In the genomic region with DNA sequence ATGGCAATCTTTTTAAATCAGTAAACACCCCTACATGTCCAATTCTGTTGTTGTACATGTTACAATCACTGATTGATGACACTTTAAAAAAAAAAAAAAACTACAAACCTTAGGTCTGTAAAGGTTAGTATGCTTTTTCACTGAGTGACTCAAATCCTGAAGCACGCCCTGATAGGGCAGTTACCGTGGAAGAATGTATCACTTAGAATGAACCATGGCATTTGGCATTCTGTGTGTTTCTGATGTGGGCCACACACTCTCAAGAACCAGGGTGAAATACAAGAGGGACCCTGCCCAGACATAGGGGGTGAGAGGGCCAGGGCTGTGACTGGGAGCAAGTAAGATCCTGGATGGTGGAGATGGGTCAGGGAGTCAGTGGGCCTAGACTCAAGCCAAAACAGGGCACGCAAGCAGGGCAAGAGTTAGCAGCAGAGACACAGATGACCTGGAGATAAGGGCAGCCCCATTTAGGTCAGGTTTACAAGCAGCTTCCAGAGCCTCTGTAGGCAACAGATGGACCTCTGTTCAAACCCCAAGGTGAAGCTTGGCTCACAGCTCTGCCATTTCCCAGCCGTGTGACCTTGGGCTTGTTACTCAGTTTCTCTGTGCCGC, we compare ENCODE assay signal across 15 cellular contexts. TPM values are rescaled to one million over a fixed set of nuclear protein-coding genes. Genes with fewer than 3 reads are reported as not detected.
DNase-seq lines count a peak whose midpoint lies in the region; ATAC-seq and TF ChIP-seq lines count a peak whose summit lies in the region.
"Had no signal": no experiment of that assay in that cellular context is flagged by ENCODE, and none has a peak within 500 bp of the region (broad histone marks: within the 10 kb centered on the region; RNA-seq: fewer than 3 reads in every experiment).

No MANE protein-coding gene starts in this region.

- intact Hi-C loops in activated T-helper 1 cell treated with anti-CD3 and anti-CD28 coated beads, Interleukin-12 subunit alpha, Interleukin-12 subunit beta, Interleukin-2, Interleukin-4 antibody, amounts not matched to agents 30 ng/mL and 10 ng/mL and 1 ng/mL, durations not matched to agents 14 hours and 24 hours and 36 hours (cut with micrococcal nuclease): loop anchor here (2.0 to 10.0 kb wide), 6 partner anchors 119 to 993 kb away; a partner anchor contains a TSS

- no peaks in the 10 kb centered on the region for H3K9me3 Mint-ChIP-seq in CD4-positive, CD25-positive, alpha-beta regulatory T cell
- H3K9me3 Mint-ChIP-seq in GM23338 (peaks cover 9% of the 10 kb centered on the region; the same call in 1 of the 3 replicates), neural progenitor cell (no peaks in the 10 kb centered on the region)
- H3K9me3 Mint-ChIP-seq in activated T-helper 1 cell treated with anti-CD3 and anti-CD28 coated beads, Interleukin-12 subunit alpha, Interleukin-12 subunit beta, Interleukin-2, Interleukin-4 antibody, amounts not matched to agents 30 ng/mL and 10 ng/mL and 1 ng/mL, durations not matched to agents 14 hours and 24 hours and 36 hours: no peaks in the 10 kb centered on the region

- H3K9ac ChIP-seq in mesenchymal stem cell (ENCODE audit: low read length): no peak overlapping the region
- no peak overlapping the region for H3K9ac ChIP-seq in neural progenitor cell

- peak overlapping the region; percentile 40 for H4K8ac ChIP-seq in mesenchymal stem cell (ENCODE audit: low read length)

- H3K4me2 ChIP-seq in GM23338 (no peak overlapping the region), mesenchymal stem cell (ENCODE audit: low read length, poor library complexity, severe bottlenecking) (no peak overlapping the region), neural progenitor cell (no peak overlapping the region)

- peak overlapping the region in 1 of 2 experiments; percentile 49 for H3K14ac ChIP-seq in mesenchymal stem cell (ENCODE audit: low read length in 2 of 2)

- H3F3A ChIP-seq in GM23338 (replicated peaks; ENCODE audit: low read depth) (no peaks in the 10 kb centered on the region), neural progenitor cell (ENCODE audit: low read depth) (no peaks in the 10 kb centered on the region)

- no peaks in the 10 kb centered on the region for H3K27me3 ChIP-seq in CD4-positive, CD25-positive, alpha-beta regulatory T cell (ENCODE audit: control insufficient read depth, insufficient read depth, low read length)
- H3K27me3 ChIP-seq in GM23338 (ENCODE audit: insufficient read depth) (no peaks in the 10 kb centered on the region), mesenchymal stem cell (ENCODE audit: control insufficient read depth in 1 of 2, insufficient read depth in 1 of 2, low read length in 2 of 2) (peaks cover 0 to 25% of the 10 kb centered on the region in 2 experiments), neural progenitor cell (no peaks in the 10 kb centered on the region)

- peak overlapping the region; percentile 39 for H2BK120ac ChIP-seq in mesenchymal stem cell (ENCODE audit: low read depth, low read length)

- no peak overlapping the region for H2BK5ac ChIP-seq in mesenchymal stem cell (ENCODE audit: low read depth, low read length, poor library complexity, severe bottlenecking)

- peak overlapping the region; percentile 97 to 99 (median 97) for H3K27ac Mint-ChIP-seq in CD4-positive, CD25-positive, alpha-beta regulatory T cell
- H3K27ac Mint-ChIP-seq in GM23338 (no peak overlapping the region), neural progenitor cell (no peak overlapping the region)
- H3K27ac Mint-ChIP-seq in activated T-helper 1 cell treated with anti-CD3 and anti-CD28 coated beads, Interleukin-12 subunit alpha, Interleukin-12 subunit beta, Interleukin-2, Interleukin-4 antibody, amounts not matched to agents 30 ng/mL and 10 ng/mL and 1 ng/mL, durations not matched to agents 14 hours and 24 hours and 36 hours: peak overlapping the region; percentile 95

- peak overlapping the region in 2 of 4 donors; percentile 8 to 57 for H3K4me3 Mint-ChIP-seq in CD4-positive, CD25-positive, alpha-beta regulatory T cell
- no peak overlapping the region for H3K4me3 Mint-ChIP-seq in GM23338
- peak overlapping the region; percentile 51 for H3K4me3 Mint-ChIP-seq in activated T-helper 1 cell treated with anti-CD3 and anti-CD28 coated beads, Interleukin-12 subunit alpha, Interleukin-12 subunit beta, Interleukin-2, Interleukin-4 antibody, amounts not matched to agents 30 ng/mL and 10 ng/mL and 1 ng/mL, durations not matched to agents 14 hours and 24 hours and 36 hours
- H3K4me3 Mint-ChIP-seq in neural progenitor cell: no peak overlapping the region

- H2AFZ ChIP-seq in GM23338 (peak overlapping the region; percentile 43; the same call in 1 of the 2 replicates), mesenchymal stem cell (ENCODE audit: low read depth, low read length) (no peak overlapping the region), neural progenitor cell (replicated peaks) (no peak overlapping the region)

- H2AK5ac ChIP-seq in mesenchymal stem cell (ENCODE audit: low read length, severe bottlenecking): peak overlapping the region; percentile 95

- no peaks in the 10 kb centered on the region for H3K36me3 Mint-ChIP-seq in CD4-positive, CD25-positive, alpha-beta regulatory T cell
- H3K36me3 Mint-ChIP-seq in GM23338 (ENCODE audit: low read depth) (peaks cover 12% of the 10 kb centered on the region), neural progenitor cell (no peaks in the 10 kb centered on the region)
- H3K36me3 Mint-ChIP-seq in activated T-helper 1 cell treated with anti-CD3 and anti-CD28 coated beads, Interleukin-12 subunit alpha, Interleukin-12 subunit beta, Interleukin-2, Interleukin-4 antibody, amounts not matched to agents 30 ng/mL and 10 ng/mL and 1 ng/mL, durations not matched to agents 14 hours and 24 hours and 36 hours (ENCODE audit: low read depth): peaks cover 3% of the 10 kb centered on the region

- no peak for DNase-seq in CD4-positive, CD25-positive, alpha-beta regulatory T cell
- DNase-seq in GM23338 (ENCODE audit: low spot score) (no peak), mesenchymal stem cell (no peak), occipital lobe (lab: John Stamatoyannopoulos, UW) (no peak), neural progenitor cell (ENCODE audit: low spot score) (no peak), 8988T (no peak), NCI-H2081 treated with DMSO at 0.1 percent for 48 hours (lab: John Stamatoyannopoulos, UW) (no peak)
- DNase-seq in activated T-helper 1 cell treated with anti-CD3 and anti-CD28 coated beads, Interleukin-12 subunit alpha, Interleukin-12 subunit beta, Interleukin-2, Interleukin-4 antibody, amounts not matched to agents 30 ng/mL and 10 ng/mL and 1 ng/mL, durations not matched to agents 14 hours and 24 hours and 36 hours (ENCODE audit: low spot score): no peak
- DNase-seq: Karpas-422; midbrain; NCI-H2029; Right ventricle myocardium superior; stimulated activated CD4-positive, alpha-beta T cell treated with anti-CD3 and anti-CD28 coated beads, Interleukin-2, amount 100 ng/mL, for 24 hours had no signal

- 91% methylated on average over 5 of the region's 5 CpGs for WGBS in mesenchymal stem cell

- peak overlapping the region in 1 of 2 experiments; percentile 29 for H2BK12ac ChIP-seq in mesenchymal stem cell (ENCODE audit: low read length in 2 of 2)

- no peaks in the 10 kb centered on the region for H3K79me1 ChIP-seq in mesenchymal stem cell (replicated peaks; ENCODE audit: low read length, poor library complexity, severe bottlenecking)

- H3K4me1 ChIP-seq in CD4-positive, CD25-positive, alpha-beta regulatory T cell (ENCODE audit: control insufficient read depth, insufficient read depth, low read length, poor library complexity, severe bottlenecking): peaks cover 59% of the 10 kb centered on the region
- H3K4me1 ChIP-seq in GM23338 (ENCODE audit: insufficient read depth): peaks cover 10% of the 10 kb centered on the region
- H3K4me1 ChIP-seq in mesenchymal stem cell (ENCODE audit: control insufficient read depth, insufficient read depth, low read depth, low read length): peaks cover 29% of the 10 kb centered on the region
- H3K4me1 ChIP-seq in neural progenitor cell: no peaks in the 10 kb centered on the region

- peak overlapping the region; percentile 85 for H3K27ac ChIP-seq in CD4-positive, CD25-positive, alpha-beta regulatory T cell (ENCODE audit: insufficient read depth, low read length, poor library complexity, severe bottlenecking)
- H3K27ac ChIP-seq in GM23338 (ENCODE audit: low read depth) (no peak overlapping the region), mesenchymal stem cell (ENCODE audit: low read length, poor library complexity, severe bottlenecking) (peak overlapping the region; percentile 6), neural progenitor cell (no peak overlapping the region)

- H3K4ac ChIP-seq in mesenchymal stem cell (ENCODE audit: low read depth in 1 of 2, low read length in 2 of 2): peak overlapping the region in 1 of 2 experiments; percentile 41

- no peaks in the 10 kb centered on the region for H3K79me2 ChIP-seq in GM23338 (replicated peaks; ENCODE audit: insufficient read depth)
- H3K79me2 ChIP-seq in neural progenitor cell (ENCODE audit: low read depth): no peaks in the 10 kb centered on the region

- no peaks in the 10 kb centered on the region; the same call in 1 of the 2 replicates for H3K9me2 ChIP-seq in GM23338 (ENCODE audit: insufficient read depth)

- H4K91ac ChIP-seq in mesenchymal stem cell (ENCODE audit: low read length): peak overlapping the region; percentile 35

- H3K18ac ChIP-seq in mesenchymal stem cell (ENCODE audit: low read depth in 1 of 2, low read length in 2 of 2): peak overlapping the region in 1 of 2 experiments; percentile 17

- no peak for ATAC-seq in CD4-positive, CD25-positive, alpha-beta regulatory T cell (ENCODE audit: low read depth in 2 of 2)
- no peak for ATAC-seq in GM23338

- peaks cover 6 to 59% (median 38%) of the 10 kb centered on the region in 4 donors for H3K4me1 Mint-ChIP-seq in CD4-positive, CD25-positive, alpha-beta regulatory T cell
- H3K4me1 Mint-ChIP-seq in GM23338 (peaks cover 38% of the 10 kb centered on the region), neural progenitor cell (peaks cover 33% of the 10 kb centered on the region)
- H3K4me1 Mint-ChIP-seq in activated T-helper 1 cell treated with anti-CD3 and anti-CD28 coated beads, Interleukin-12 subunit alpha, Interleukin-12 subunit beta, Interleukin-2, Interleukin-4 antibody, amounts not matched to agents 30 ng/mL and 10 ng/mL and 1 ng/mL, durations not matched to agents 14 hours and 24 hours and 36 hours (ENCODE audit: low read depth): peaks cover 78% of the 10 kb centered on the region

- TF ChIP-seq CTCF in GM23338 (conservative IDR thresholded peaks at IDR 0.05; ENCODE audit: low read depth in 2 of 2): no peak
- no peak for TF ChIP-seq CTCF in neural progenitor cell (IDR thresholded peaks at IDR 0.05)

- no peaks in the 10 kb centered on the region for H3K9me3 ChIP-seq in CD4-positive, CD25-positive, alpha-beta regulatory T cell (ENCODE audit: control insufficient read depth in 2 of 2, low read length in 2 of 2)
- H3K9me3 ChIP-seq in mesenchymal stem cell (ENCODE audit: control insufficient read depth, low read length): no peaks in the 10 kb centered on the region
- no peaks in the 10 kb centered on the region for H3K9me3 ChIP-seq in neural progenitor cell (ENCODE audit: low read depth)

- H4K20me1 ChIP-seq in GM23338 (replicated peaks; ENCODE audit: insufficient read depth): no peaks in the 10 kb centered on the region
- H4K20me1 ChIP-seq in neural progenitor cell (ENCODE audit: low read depth): no peaks in the 10 kb centered on the region

- no peak overlapping the region for H3K23ac ChIP-seq in mesenchymal stem cell (ENCODE audit: low read length in 2 of 2)

- no peaks in the 10 kb centered on the region for H3K36me3 ChIP-seq in CD4-positive, CD25-positive, alpha-beta regulatory T cell (ENCODE audit: control insufficient read depth, insufficient read depth, low read length)
- H3K36me3 ChIP-seq in GM23338 (ENCODE audit: insufficient read depth) (no peaks in the 10 kb centered on the region), mesenchymal stem cell (ENCODE audit: control insufficient read depth in 1 of 2, insufficient read depth in 2 of 2, low read depth in 1 of 2, low read length in 2 of 2) (no peaks in the 10 kb centered on the region), neural progenitor cell (no peaks in the 10 kb centered on the region)

- no peak overlapping the region for H2BK15ac ChIP-seq in mesenchymal stem cell (ENCODE audit: low read depth, poor library complexity, severe bottlenecking)

- H3K4me3 ChIP-seq in CD4-positive, CD25-positive, alpha-beta regulatory T cell (ENCODE audit: low read depth, low read length): peak overlapping the region; percentile 14
- H3K4me3 ChIP-seq in GM23338 (no peak overlapping the region), mesenchymal stem cell (ENCODE audit: insufficient read depth in 1 of 2, low read depth in 1 of 2, low read length in 2 of 2) (no peak overlapping the region), neural progenitor cell (no peak overlapping the region)

- H3K27me3 Mint-ChIP-seq in CD4-positive, CD25-positive, alpha-beta regulatory T cell: no peaks in the 10 kb centered on the region
- H3K27me3 Mint-ChIP-seq in GM23338 (ENCODE audit: insufficient read depth, low read depth, poor library complexity): peaks cover 19% of the 10 kb centered on the region
- no peaks in the 10 kb centered on the region for H3K27me3 Mint-ChIP-seq in activated T-helper 1 cell treated with anti-CD3 and anti-CD28 coated beads, Interleukin-12 subunit alpha, Interleukin-12 subunit beta, Interleukin-2, Interleukin-4 antibody, amounts not matched to agents 30 ng/mL and 10 ng/mL and 1 ng/mL, durations not matched to agents 14 hours and 24 hours and 36 hours (ENCODE audit: insufficient read depth)
- H3K27me3 Mint-ChIP-seq in neural progenitor cell (ENCODE audit: insufficient read depth, low read depth): peaks cover 13% of the 10 kb centered on the region

RNA-seq across cellular contexts. Expression of a gene that starts 47.6 kb away (rescaled TPM):
- total RNA-seq in CD4-positive, CD25-positive, alpha-beta regulatory T cell: not detected
- not detected for polyA plus RNA-seq in CD4-positive, CD25-positive, alpha-beta regulatory T cell
- total RNA-seq in GM23338 (2014; rRNA removed; shearing (Covaris generic)): 1.2 TPM in 1 of 2 replicates, not detected in the other
- polyA plus RNA-seq in GM23338 (2016; fragmentation: Nextera tagmentation; extraction: Ambion mirVana): 0.27 and 0.49 TPM in 2 replicates
- total RNA-seq in activated T-helper 1 cell treated with anti-CD3 and anti-CD28 coated beads, Interleukin-12 subunit alpha, Interleukin-12 subunit beta, Interleukin-2, Interleukin-4 antibody, amounts not matched to agents 30 ng/mL and 10 ng/mL and 1 ng/mL, durations not matched to agents 14 hours and 24 hours and 36 hours: not detected in 2 replicates
- polyA plus RNA-seq in mesenchymal stem cell (2013, experiment 1 of 2): not detected
- not detected for polyA plus RNA-seq in mesenchymal stem cell (2013, experiment 2 of 2)
- total RNA-seq in occipital lobe (not detected), neural progenitor cell (ENCODE audit: low replicate concordance) (not detected in 2 replicates)
- total RNA-seq: posterior vena cava, Right ventricle myocardium superior had no signal
- polyA plus RNA-seq: BJ had no signal

Comparison
In these comparisons a context has a peak if more than half of its experiments do, and no peak if none do; other contexts are left out.
1. H3K27ac ChIP-seq: peak in CD4-positive, CD25-positive, alpha-beta regulatory T cell (single experiment) and mesenchymal stem cell (single experiment); none in GM23338 (single experiment) and neural progenitor cell (single experiment).
2. H3K27ac Mint-ChIP-seq: peak in CD4-positive, CD25-positive, alpha-beta regulatory T cell (3 of 3) and activated T-helper 1 cell treated with anti-CD3 and anti-CD28 coated beads, Interleukin-12 subunit alpha, Interleukin-12 subunit beta, Interleukin-2, Interleukin-4 antibody, amounts not matched to agents 30 ng/mL and 10 ng/mL and 1 ng/mL, durations not matched to agents 14 hours and 24 hours and 36 hours (single experiment); none in GM23338 (single experiment) and neural progenitor cell (single experiment).